In the genomic region with DNA sequence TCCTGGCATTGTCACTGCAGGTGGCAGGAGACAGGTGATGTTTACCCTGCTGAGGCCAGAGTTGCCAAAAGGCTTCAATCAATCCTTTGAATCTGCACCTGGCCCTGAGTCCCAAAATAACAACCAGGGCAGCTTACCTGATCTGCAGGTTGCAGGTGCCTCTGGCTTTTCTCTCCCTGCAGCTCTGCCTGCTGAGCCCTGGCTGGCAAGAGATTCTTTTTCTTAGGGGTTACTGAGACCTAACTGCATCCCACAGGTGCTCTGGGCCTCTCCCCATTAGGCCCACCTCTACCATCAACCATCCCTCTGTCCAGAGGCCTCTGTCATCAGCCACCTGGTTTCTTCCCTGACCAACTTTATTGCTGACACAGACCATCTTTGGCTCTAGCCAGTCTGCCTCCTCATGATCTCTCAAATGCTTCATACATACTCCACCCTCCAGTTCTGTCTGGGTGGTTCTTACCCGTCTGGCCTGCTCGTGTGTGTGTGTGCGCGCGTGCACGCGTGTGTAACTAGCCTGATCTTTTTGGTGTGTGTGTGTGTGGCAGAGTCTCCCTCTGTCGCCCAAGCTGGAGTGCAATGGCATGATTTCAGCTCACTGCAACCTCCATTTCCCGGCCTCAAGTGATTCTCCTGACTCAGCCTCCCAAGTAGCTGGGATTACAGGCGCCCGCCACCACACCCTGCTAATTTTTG, we compare ENCODE assay signal across 9 cellular contexts. TPM values are rescaled to one million over a fixed set of nuclear protein-coding genes. Genes with fewer than 3 reads are reported as not detected.
DNase-seq lines count a peak whose midpoint lies in the region; ATAC-seq and TF ChIP-seq lines count a peak whose summit lies in the region.
"Had no signal": no experiment of that assay in that cellular context is flagged by ENCODE, and none has a peak within 500 bp of the region (broad histone marks: within the 10 kb centered on the region; RNA-seq: fewer than 3 reads in every experiment).

No MANE protein-coding gene starts in this region.

- H3K27me3 Mint-ChIP-seq in T-cell = no peaks in the 10 kb centered on the region

- no peaks in the 10 kb centered on the region for H3K9me2 ChIP-seq in MM.1S (replicated peaks; ENCODE audit: insufficient read depth, low read length)

- H3K79me2 ChIP-seq in MM.1S (ENCODE audit: low read length) = peaks cover 84% of the 10 kb centered on the region

- peaks cover 93% of the 10 kb centered on the region for H3F3A ChIP-seq in MM.1S (ENCODE audit: insufficient read depth, low read length)

- no peak overlapping the region for H3K4me3 ChIP-seq in AG04450 (ENCODE audit: low read depth, low read length)
- H3K4me3 ChIP-seq in MM.1S (ENCODE audit: low read length) = no peak overlapping the region
- no peak overlapping the region for H3K4me3 ChIP-seq in lung

- POLR2A ChIA-PET in AG04450 (lab: Yijun Ruan, JAX) (interaction anchor here (1.4 kb wide), 1 partner anchor 13 kb away, joined by 3 read pairs; no protein-coding TSS in a partner anchor), T-cell (lab: Charles Lee) (no interaction called here)

- peak overlapping the region in 1 of 3 donors; percentile 4 for H3K4me3 Mint-ChIP-seq in T-cell
- H3K4me3 Mint-ChIP-seq: neural crest cell had no signal

- no peaks in the 10 kb centered on the region for H3K9me3 Mint-ChIP-seq in T-cell
- H3K9me3 Mint-ChIP-seq: neural crest cell had no signal

- no peaks in the 10 kb centered on the region for H4K20me1 ChIP-seq in MM.1S (ENCODE audit: insufficient read depth, low read length)

- H3K4me1 ChIP-seq in MM.1S (ENCODE audit: low read length) (peaks cover 94% of the 10 kb centered on the region), lung (ENCODE audit: control insufficient read depth in 2 of 2, insufficient read depth in 2 of 2, low read length in 2 of 2) (peaks cover 43 to 55% of the 10 kb centered on the region in 2 donors)

- H3K4me1 Mint-ChIP-seq in T-cell = peaks cover 75 to 86% (median 81%) of the 10 kb centered on the region in 3 donors

- no peaks in the 10 kb centered on the region for H3K27me3 ChIP-seq in AG04450 (ENCODE audit: control insufficient read depth, insufficient read depth, low read length)
- H3K27me3 ChIP-seq in MM.1S (replicated peaks; ENCODE audit: insufficient read depth, low read length) = no peaks in the 10 kb centered on the region
- no peaks in the 10 kb centered on the region for H3K27me3 ChIP-seq in lung (ENCODE audit: control insufficient read depth, insufficient read depth)

- peaks cover 44% of the 10 kb centered on the region for H3K36me3 Mint-ChIP-seq in T-cell

- CTCF ChIA-PET in AG04450 (lab: Charles Lee) (interaction anchor here (0.7 to 6.2 kb wide), 2 partner anchors 15 to 399 kb away, joined by 6 to 45 read pairs; no protein-coding TSS in a partner anchor), T-cell (lab: Charles Lee) (interaction anchor here (0.6 to 2.0 kb wide), 4 partner anchors 9 to 117 kb away, joined by 3 to 4 read pairs (median 4); no protein-coding TSS in a partner anchor)

- DNase-seq in AG04450 (ENCODE audit: low read depth, low spot score) (no peak), MM.1S (peak; percentile 95), T-cell (no peak), lung (ENCODE audit: low spot score) (no peak), NCI-H226 (no peak), T-helper 9 cell (no peak), GM19240 (ENCODE audit: insufficient read length, low spot score) (no peak)

- H3K27ac Mint-ChIP-seq in T-cell = peak overlapping the region; percentile 76 to 83

- H3K9me3 ChIP-seq in AG04450 (ENCODE audit: control insufficient read depth, insufficient read depth, low read length) = no peaks in the 10 kb centered on the region
- H3K9me3 ChIP-seq in MM.1S (replicated peaks; ENCODE audit: insufficient read depth, low read length) = no peaks in the 10 kb centered on the region
- no peaks in the 10 kb centered on the region for H3K9me3 ChIP-seq in lung (ENCODE audit: control insufficient read depth in 2 of 2, insufficient read depth in 1 of 2, low read length in 1 of 2)

- ATAC-seq in T-cell (replicated peaks in 1 of 4) (no peak), lung (ENCODE audit: insufficient read depth, low FRiP score) (no peak), GM21526 (IDR thresholded peaks at IDR 0.05; ENCODE audit: low FRiP score, unreplicated experiment) (no peak)

- 95 to 97% methylated on average over 11 of the region's 11 CpGs for WGBS in lung, 2 donors

- H2AFZ ChIP-seq in MM.1S (ENCODE audit: low read length) = no peak overlapping the region

- TF ChIP-seq CTCF in AG04450 (IDR thresholded peaks at IDR 0.05; ENCODE audit: low read depth, low read length) (no peak), MM.1S (IDR thresholded peaks at IDR 0.05; ENCODE audit: low read length) (0 out of 2 replicates have a peak, but pooled peaks have one; percentile 4), lung (IDR thresholded peaks at IDR 0.05; ENCODE audit: control extremely low read depth, extremely low read depth) (no peak)

- H3K27ac ChIP-seq in AG04450 (ENCODE audit: low read depth, low read length) = peak overlapping the region; percentile 31
- H3K27ac ChIP-seq in MM.1S (ENCODE audit: low read length) = peak overlapping the region; percentile 99
- H3K27ac ChIP-seq in lung (ENCODE audit: low read depth in 1 of 2, low read length in 1 of 2) = peak overlapping the region; percentile 47 to 49

- H3K4me2 ChIP-seq in MM.1S (ENCODE audit: low read depth, low read length) = peak overlapping the region; percentile 93; the same call in 1 of the 2 replicates

- H3K9ac ChIP-seq in MM.1S (ENCODE audit: low read length) = peak overlapping the region; percentile 91

- peaks cover 23% of the 10 kb centered on the region for H3K36me3 ChIP-seq in MM.1S (replicated peaks; ENCODE audit: insufficient read depth, low read length)
- peaks cover 9 to 31% of the 10 kb centered on the region in 2 donors for H3K36me3 ChIP-seq in lung (ENCODE audit: control insufficient read depth in 2 of 2, insufficient read depth in 2 of 2, low read length in 2 of 2)

RNA-seq across cellular contexts. Expression of gene BCL2L1, which starts 13.7 kb away (rescaled TPM):
- polyA plus RNA-seq in AG04450 (2011; rRNA removed) (57.5 and 58.6 TPM in 2 replicates), lung (100 to 1,000 TPM; 107 to 120 TPM)
- polyA minus RNA-seq in AG04450 (2011; rRNA and poly(A)+ RNA removed) = 37.9 and 48.8 TPM in 2 replicates
- total RNA-seq in T-cell (10 to 100 TPM; 26.6 to 33.8 (median 27.7) TPM), lung (100 to 1,000 TPM; 113 to 150 TPM)

RNA-seq across cellular contexts. Expression of gene TPX2, which starts 30.1 kb away (rescaled TPM):
- polyA plus RNA-seq in AG04450 (2011; rRNA removed) = 19.8 and 24.4 TPM in 2 replicates
- polyA minus RNA-seq in AG04450 (2011; rRNA and poly(A)+ RNA removed) = 11.8 and 17.8 TPM in 2 replicates
- 1 to 10 TPM in 4 of 5 donors, under 1 TPM in 1; 0.99 to 3.0 (median 1.4) TPM for total RNA-seq in T-cell
- total RNA-seq in lung = 1 to 10 TPM; 1.6 to 6.5 TPM
- 1 to 10 TPM; 2.0 to 2.1 TPM for polyA plus RNA-seq in lung

Comparison
In these comparisons a context has a peak if more than half of its experiments do, and no peak if none do; other contexts are left out.
1. H3K27ac ChIP-seq: peak in every context shown above with its lines; median percentile 99 in MM.1S; 48 in lung; 31 in AG04450.